ENCODE assay signal across 9 cellular contexts in genomic region chr14:104460920-104461651, GRCh38.
DNase-seq lines count a peak whose midpoint lies in the region; ATAC-seq and TF ChIP-seq lines count a peak whose summit lies in the region.
"Had no signal": no experiment of that assay in that cellular context is flagged by ENCODE, and none has a peak within 500 bp of the region (broad histone marks: within the 10 kb centered on the region; RNA-seq: fewer than 3 reads in every experiment).

No MANE protein-coding gene starts in this region.

- H3K9me3 ChIP-seq in GM23248 (ENCODE audit: low read depth) (no peaks in the 10 kb centered on the region), iPS DF 6.9 (ENCODE audit: control insufficient read depth, insufficient read depth, low read length) (no peaks in the 10 kb centered on the region)
- H3K9me3 ChIP-seq: heart right ventricle had no signal

- in situ Hi-C loops in GM23248 (cut with MboI): no loop called here

- no peak overlapping the region for H3K27ac ChIP-seq in GM23248
- no peak overlapping the region for H3K27ac ChIP-seq in iPS DF 6.9 (ENCODE audit: low read length)
- H3K27ac ChIP-seq: heart right ventricle had no signal

- H3K4me2 ChIP-seq in GM23248 (ENCODE audit: unreplicated experiment): no peak overlapping the region

- H3K27ac Mint-ChIP-seq in progenitor cell of endocrine pancreas: no peak overlapping the region
- H3K27ac Mint-ChIP-seq: activated CD4-positive, alpha-beta T cell treated with anti-CD3 and anti-CD28 coated beads, Interleukin-2, amount 10 ng/mL, durations not matched to agents 24 days and 14 days had no signal

- H3K36me3 ChIP-seq in GM23248 (ENCODE audit: low read depth) (no peaks in the 10 kb centered on the region), iPS DF 6.9 (ENCODE audit: control insufficient read depth, insufficient read depth, low read length) (no peaks in the 10 kb centered on the region)
- H3K36me3 ChIP-seq: heart right ventricle had no signal

- no peak for TF ChIP-seq CTCF in progenitor cell of endocrine pancreas (IDR thresholded peaks at IDR 0.05; ENCODE audit: unreplicated experiment)

- H3K9me2 ChIP-seq in GM23248 (ENCODE audit: insufficient read depth): no peaks in the 10 kb centered on the region

- H3K27me3 Mint-ChIP-seq in progenitor cell of endocrine pancreas: peaks cover 86% of the 10 kb centered on the region

- H3K36me3 Mint-ChIP-seq in progenitor cell of endocrine pancreas (ENCODE audit: insufficient read depth): no peaks in the 10 kb centered on the region

- peaks cover 2% of the 10 kb centered on the region for H3K4me1 Mint-ChIP-seq in progenitor cell of endocrine pancreas (ENCODE audit: low read depth)

- ATAC-seq in HG02642 (IDR thresholded peaks at IDR 0.05; ENCODE audit: poor library complexity, unreplicated experiment) (no peak), HG03565 (IDR thresholded peaks at IDR 0.05; ENCODE audit: unreplicated experiment) (no peak)

- H3K79me2 ChIP-seq in GM23248 (ENCODE audit: insufficient read depth): no peaks in the 10 kb centered on the region

- H3F3A ChIP-seq in GM23248 (ENCODE audit: insufficient read depth): no peaks in the 10 kb centered on the region

- H3K4me1 ChIP-seq in GM23248 (ENCODE audit: insufficient read depth) (no peaks in the 10 kb centered on the region), iPS DF 6.9 (ENCODE audit: control insufficient read depth, insufficient read depth, low read length) (no peaks in the 10 kb centered on the region; the same call in 1 of the 2 replicates)

- H2AFZ ChIP-seq in GM23248: no peak overlapping the region

- no peaks in the 10 kb centered on the region for H3K9me3 Mint-ChIP-seq in progenitor cell of endocrine pancreas (ENCODE audit: low read depth)
- H3K9me3 Mint-ChIP-seq: activated CD4-positive, alpha-beta T cell treated with anti-CD3 and anti-CD28 coated beads, Interleukin-2, amount 10 ng/mL, durations not matched to agents 24 days and 14 days had no signal

- H3K4me3 ChIP-seq in GM23248 (no peak overlapping the region), iPS DF 6.9 (ENCODE audit: low read length) (peak overlapping the region; percentile 10; the same call in 1 of the 2 replicates)

- H3K27me3 ChIP-seq in GM23248 (replicated peaks; ENCODE audit: insufficient read depth): peaks cover 25% of the 10 kb centered on the region
- H3K27me3 ChIP-seq in iPS DF 6.9 (ENCODE audit: control insufficient read depth, insufficient read depth, low read length): peaks cover 5% of the 10 kb centered on the region

- 6 to 9% methylated on average over 23 to 36 of the region's 43 CpGs for WGBS in GM23248 (ENCODE audit: low coverage in 1 of 2, low lambda C conversion rate in 2 of 2, missing lambda C conversion rate in 2 of 2), 2 experiments
- WGBS in iPS DF 6.9 (ENCODE audit: insufficient coverage, insufficient read length): no CpG with 5 or more reads among the region's 43 CpGs

- peak overlapping the region; percentile 40 for H3K4me3 Mint-ChIP-seq in progenitor cell of endocrine pancreas (ENCODE audit: low read depth)
- H3K4me3 Mint-ChIP-seq: activated CD4-positive, alpha-beta T cell treated with anti-CD3 and anti-CD28 coated beads, Interleukin-2, amount 10 ng/mL, durations not matched to agents 24 days and 14 days had no signal

- no peak overlapping the region for H3K9ac ChIP-seq in GM23248

- no peaks in the 10 kb centered on the region for H4K20me1 ChIP-seq in GM23248 (ENCODE audit: insufficient read depth)

- DNase-seq in GM23248: peak; percentile 4
- peak; percentile 87 to 91 for DNase-seq in NCI-H526 (lab: John Stamatoyannopoulos, UW)
- no peak for DNase-seq in iPS DF 6.9 (ENCODE audit: low read depth, low spot score)
- DNase-seq in progenitor cell of endocrine pancreas (ENCODE audit: low spot score, unreplicated experiment): no peak
- DNase-seq in NCI-H2171 treated with DMSO at 0.1 percent for 48 hours (lab: John Stamatoyannopoulos, UW): no peak
- DNase-seq: activated CD4-positive, alpha-beta T cell treated with anti-CD3 and anti-CD28 coated beads, Interleukin-2, amount 10 ng/mL, durations not matched to agents 24 days and 14 days had no signal

Comparison
In these comparisons a context has a peak if more than half of its experiments do, and no peak if none do; other contexts are left out.
1. DNase-seq: peak in GM23248 (single experiment) and NCI-H526 (2 of 2); none in iPS DF 6.9 (single experiment), progenitor cell of endocrine pancreas (single experiment) and NCI-H2171 treated with DMSO at 0.1 percent for 48 hours (single experiment).